In genomic region chr12:54368709-54369596, GRCh38 we compare ENCODE assay signal across 8 cellular contexts. TPM values are rescaled to one million over a fixed set of nuclear protein-coding genes. Genes with fewer than 3 reads are reported as not detected.
A peak's percentile ranks its signal among the peaks of the same experiment; 100 is the strongest.
DNase-seq lines count a peak whose midpoint lies in the region; ATAC-seq and TF ChIP-seq lines count a peak whose summit lies in the region.

No MANE protein-coding gene starts in this region.

- DNase-seq in DMS53 (lab: John Stamatoyannopoulos, UW) = peak; percentile 95
- peak; percentile 91 for DNase-seq in LoVo (ENCODE audit: low spot score)
- DNase-seq in SHP77 treated with DMSO at 0.1 percent for 48 hours (lab: John Stamatoyannopoulos, UW) = peak; percentile 45
- DNase-seq in activated gamma-delta T cell treated with Interleukin-2 at 50 U/mL for 16 hours = peak; percentile 91
- DNase-seq in germinal center (ENCODE audit: low spot score) = peak; percentile 77
- peak; percentile 85 for DNase-seq in omental fat pad (ENCODE audit: low spot score)
- peak; percentile 95 for DNase-seq in superior temporal gyrus (ENCODE audit: extremely low spot score)

- TF ChIP-seq CTCF in omental fat pad (IDR thresholded peaks at IDR 0.05) = peak in 1 of 3 donors; percentile 70

- ATAC-seq in GM21737 (IDR thresholded peaks at IDR 0.05; ENCODE audit: unreplicated experiment) (peak; percentile 63), omental fat pad (ENCODE audit: low FRiP score) (peak; percentile 49)

RNA-seq across cellular contexts. Expression of gene GPR84, which starts 4.7 kb away (rescaled TPM):
- 1 to 10 TPM in 3 of 4 donors, not detected in 1; 1.0 to 3.5 (median 2.9) TPM for total RNA-seq in omental fat pad

RNA-seq across cellular contexts. Expression of gene ZNF385A, which starts 15.6 kb away (rescaled TPM):
- 10 to 100 TPM in 3 of 4 donors, 1 to 10 TPM in 1; 9.5 to 36.3 (median 21.8) TPM for total RNA-seq in omental fat pad

RNA-seq across cellular contexts. Expression of gene COPZ1, which starts 44.0 kb away (rescaled TPM):
- total RNA-seq in omental fat pad = 100 to 1,000 TPM in 1 of 4 donors, 10 to 100 TPM in 3; 55.5 to 114 (median 81.8) TPM

RNA-seq across cellular contexts. Expression of gene ITGA5, which starts 50.1 kb away (rescaled TPM):
- total RNA-seq in omental fat pad = 100 to 1,000 TPM in 2 of 4 donors, 10 to 100 TPM in 2; 76.9 to 292 (median 118) TPM

Comparison
In these comparisons a context has a peak if more than half of its experiments do, and no peak if none do; other contexts are left out.
1. Peak in every context shown above with its lines: DNase-seq and ATAC-seq.
2. DNase-seq: peak in every context shown above with its lines; median percentile 95 in DMS53; 95 in superior temporal gyrus; 91 in LoVo; 91 in activated gamma-delta T cell treated with Interleukin-2 at 50 U/mL for 16 hours; 85 in omental fat pad; 77 in germinal center; 45 in SHP77 treated with DMSO at 0.1 percent for 48 hours.